34 cellular contexts compared by ENCODE assay signal in the genomic region with DNA sequence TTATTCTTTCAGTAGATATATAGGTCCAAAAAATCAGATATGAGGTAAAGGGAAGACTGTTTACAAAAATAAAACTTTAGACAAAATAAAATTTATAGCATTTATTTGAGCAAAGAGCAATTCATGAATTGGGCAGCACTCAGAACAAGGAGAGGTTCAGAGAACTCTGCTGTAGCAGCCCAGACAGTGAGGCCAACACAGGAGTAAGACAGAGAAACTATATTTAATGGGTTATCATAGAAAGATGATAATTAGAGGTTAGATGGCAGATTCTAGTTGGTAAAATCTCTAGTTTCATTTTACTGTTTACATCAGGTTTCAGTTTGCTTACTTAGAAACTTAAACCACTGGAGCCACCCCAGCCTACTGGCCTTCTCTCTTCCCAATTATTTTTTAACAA. TPM values are rescaled to one million over a fixed set of nuclear protein-coding genes. Genes with fewer than 3 reads are reported as not detected.
"Had no signal": no experiment of that assay in that cellular context is flagged by ENCODE, and none has a peak within 500 bp of the region (broad histone marks: within the 10 kb centered on the region; RNA-seq: fewer than 3 reads in every experiment).

No MANE protein-coding gene starts in this region.

- H3K36me3 ChIP-seq: ascending aorta, cardiac muscle cell, Peyer's patch, SJSA1, WERI-Rb-1 had no signal

- H3K4me3 ChIP-seq: ascending aorta, cardiac muscle cell, Peyer's patch, SJSA1 had no signal

- ATAC-seq: activated CD8-positive, alpha-beta memory T cell treated with anti-CD3 and anti-CD28 coated beads, Interleukin-2, amount 10 ng/mL, durations not matched to agents 7 days and 5 days; PC-3; T-cell had no signal

- H3K27me3 Mint-ChIP-seq: activated CD4-positive, alpha-beta memory T cell treated with anti-CD3 and anti-CD28 coated beads, Interleukin-2, amount 10 ng/mL, durations not matched to agents 7 days and 5 days; activated CD8-positive, alpha-beta memory T cell treated with anti-CD3 and anti-CD28 coated beads, Interleukin-2, amount 10 ng/mL, durations not matched to agents 7 days and 5 days; activated naive CD8-positive, alpha-beta T cell treated with anti-CD3 and anti-CD28 coated beads, Interleukin-2, amount 10 ng/mL, durations not matched to agents 7 days and 5 days; T-cell had no signal

- DNase-seq: activated CD4-positive, alpha-beta memory T cell treated with anti-CD3 and anti-CD28 coated beads, Interleukin-2, amount 10 ng/mL, durations not matched to agents 7 days and 5 days; activated CD4-positive, alpha-beta T cell treated with anti-CD3 and anti-CD28 coated beads for 1 hour; activated CD4-positive, alpha-beta T cell treated with anti-CD3 and anti-CD28 coated beads for 48 hours; activated CD4-positive, CD25-positive, alpha-beta regulatory T cell; activated CD8-positive, alpha-beta memory T cell treated with anti-CD3 and anti-CD28 coated beads for 24 hours; activated CD8-positive, alpha-beta memory T cell treated with anti-CD3 and anti-CD28 coated beads, Interleukin-2, amount 10 ng/mL, durations not matched to agents 7 days and 5 days; activated CD8-positive, alpha-beta memory T cell treated with anti-CD3 and anti-CD28 coated beads, Interleukin-2, amount 50 U/mL, for 48 hours; activated effector memory CD4-positive, alpha-beta T cell treated with Interleukin-2 at 50 U/mL for 16 hours; activated naive CD4-positive, alpha-beta T cell treated with anti-CD3 and anti-CD28 coated beads, Interleukin-2, amount 50 U/mL, for 16 hours; activated naive CD8-positive, alpha-beta T cell treated with anti-CD3 and anti-CD28 coated beads, Interleukin-2, amount 10 ng/mL, durations not matched to agents 7 days and 5 days; activated T-cell treated with anti-CD3 and anti-CD28 coated beads, Interleukin-2, amount 50 U/mL, for 48 hours; amygdala; NCI-H1105; NCI-H1417 treated with DMSO at 0.1 percent for 48 hours; NCI-H187 treated with DMSO at 0.1 percent for 48 hours; NCI-H2081; NCI-H2171 treated with DMSO at 0.1 percent for 48 hours; NCI-H2227 treated with DMSO at 0.1 percent for 48 hours; NCI-H446; NCI-H510A treated with DMSO at 0.1 percent for 48 hours; NCI-H526 treated with DMSO at 0.1 percent for 48 hours; NCI-H774; NK-92 treated with Interleukin-12 subunit alpha and Interleukin-12 subunit beta, amount 100 ng/mL, for 24 hours; PC-3; Peyer's patch; RPMI8226; SHP77 treated with DMSO at 0.1 percent for 48 hours; SK-N-SH; T-cell; T1000; WERI-Rb-1 had no signal

- H3K9ac ChIP-seq: SK-N-SH had no signal

- H3K9me3 ChIP-seq: Peyer's patch, SJSA1, SK-N-SH had no signal

- H3K4me2 ChIP-seq: SK-N-SH had no signal

- H3K27ac Mint-ChIP-seq: activated CD4-positive, alpha-beta memory T cell treated with anti-CD3 and anti-CD28 coated beads, Interleukin-2, amount 10 ng/mL, durations not matched to agents 7 days and 5 days; activated naive CD8-positive, alpha-beta T cell treated with anti-CD3 and anti-CD28 coated beads, Interleukin-2, amount 10 ng/mL, durations not matched to agents 7 days and 5 days; T-cell had no signal

- H3K4me1 Mint-ChIP-seq: activated naive CD8-positive, alpha-beta T cell treated with anti-CD3 and anti-CD28 coated beads, Interleukin-2, amount 10 ng/mL, durations not matched to agents 7 days and 5 days had no signal

- H3K4me1 ChIP-seq: ascending aorta, Peyer's patch, SJSA1 had no signal

- H3K27ac ChIP-seq: ascending aorta, cardiac muscle cell, Peyer's patch, SJSA1, WERI-Rb-1 had no signal

- H3K27me3 ChIP-seq: ascending aorta, cardiac muscle cell, Peyer's patch, SJSA1 had no signal

- H3K4me3 Mint-ChIP-seq: activated CD4-positive, alpha-beta memory T cell treated with anti-CD3 and anti-CD28 coated beads, Interleukin-2, amount 10 ng/mL, durations not matched to agents 7 days and 5 days; activated CD8-positive, alpha-beta memory T cell treated with anti-CD3 and anti-CD28 coated beads, Interleukin-2, amount 10 ng/mL, durations not matched to agents 7 days and 5 days; activated naive CD8-positive, alpha-beta T cell treated with anti-CD3 and anti-CD28 coated beads, Interleukin-2, amount 10 ng/mL, durations not matched to agents 7 days and 5 days; T-cell had no signal

RNA-seq across cellular contexts. Expression of a gene that starts 30.1 kb away (rescaled TPM):
- polyA plus RNA-seq: cardiac muscle cell had no signal
